16 cellular contexts compared by ENCODE assay signal in the genomic region with DNA sequence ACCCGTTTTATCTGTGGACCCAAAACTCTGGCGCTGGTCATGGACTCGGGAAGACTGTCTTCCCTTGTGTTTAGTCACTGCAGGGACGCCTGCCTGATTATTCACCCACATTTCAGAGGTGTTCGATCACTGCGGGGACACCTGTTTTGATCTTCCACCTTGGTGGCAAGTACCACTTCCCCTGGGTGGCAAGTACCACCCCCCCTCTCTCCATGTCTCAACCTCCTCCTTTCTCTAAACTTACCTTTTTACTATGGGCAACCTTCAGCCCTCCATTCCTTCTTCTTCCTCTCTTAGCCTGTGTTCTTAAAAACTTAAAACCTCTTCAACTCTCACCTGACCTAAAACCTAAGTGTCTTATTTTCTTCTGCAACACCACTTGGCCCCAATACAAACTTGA. TPM values are rescaled to one million over a fixed set of nuclear protein-coding genes. Genes with fewer than 3 reads are reported as not detected.
DNase-seq lines count a peak whose midpoint lies in the region; ATAC-seq and TF ChIP-seq lines count a peak whose summit lies in the region.
"Had no signal": no experiment of that assay in that cellular context is flagged by ENCODE, and none has a peak within 500 bp of the region (broad histone marks: within the 10 kb centered on the region; RNA-seq: fewer than 3 reads in every experiment).

No MANE protein-coding gene starts in this region.

- H3K27ac ChIP-seq in lower lobe of right lung (peak overlapping the region; percentile 6), upper lobe of right lung (peak overlapping the region; percentile 52)

- H3K36me3 Mint-ChIP-seq in stimulated activated naive CD8-positive, alpha-beta T cell treated with anti-CD3 and anti-CD28 coated beads, Interleukin-15, Interleukin-2, amounts not matched to agents 100 ng/mL and 50 ng/mL, for 24 hours (ENCODE audit: low read depth): peaks cover 2% of the 10 kb centered on the region
- peaks cover 7% of the 10 kb centered on the region for H3K36me3 Mint-ChIP-seq in T-helper 2 cell treated with Interferon-gamma antibody and Interleukin-4, amounts not matched to agents 5 μg/mL and 100 μg/mL, for 36 hours (ENCODE audit: low read depth)

- intact Hi-C loops in lower lobe of right lung (cut with DNase I) (no loop called here), upper lobe of right lung (cut with DNase I) (no loop called here)

- no peak overlapping the region for H3K27ac Mint-ChIP-seq in stimulated activated naive CD8-positive, alpha-beta T cell treated with anti-CD3 and anti-CD28 coated beads, Interleukin-15, Interleukin-2, amounts not matched to agents 100 ng/mL and 50 ng/mL, for 24 hours
- H3K27ac Mint-ChIP-seq in T-helper 2 cell treated with Interferon-gamma antibody and Interleukin-4, amounts not matched to agents 5 μg/mL and 100 μg/mL, for 36 hours: peak overlapping the region; percentile 64

- no peaks in the 10 kb centered on the region for H3K27me3 ChIP-seq in lower lobe of right lung (ENCODE audit: low read depth)
- H3K27me3 ChIP-seq in upper lobe of right lung: no peaks in the 10 kb centered on the region

- peak overlapping the region; percentile 58 for H3K4me3 Mint-ChIP-seq in stimulated activated naive CD8-positive, alpha-beta T cell treated with anti-CD3 and anti-CD28 coated beads, Interleukin-15, Interleukin-2, amounts not matched to agents 100 ng/mL and 50 ng/mL, for 24 hours
- peak overlapping the region; percentile 48 for H3K4me3 Mint-ChIP-seq in T-helper 2 cell treated with Interferon-gamma antibody and Interleukin-4, amounts not matched to agents 5 μg/mL and 100 μg/mL, for 36 hours

- ATAC-seq in stimulated activated naive CD8-positive, alpha-beta T cell treated with anti-CD3 and anti-CD28 coated beads, Interleukin-15, Interleukin-2, amounts not matched to agents 100 U/mL and 50 U/mL, for 24 hours: no peak
- ATAC-seq in lower lobe of right lung (no peak), upper lobe of right lung (no peak), GM21737 (IDR thresholded peaks at IDR 0.05; ENCODE audit: unreplicated experiment) (no peak), HG03439 (IDR thresholded peaks at IDR 0.05; ENCODE audit: unreplicated experiment) (no peak)
- ATAC-seq: left ventricle myocardium superior had no signal

- no peaks in the 10 kb centered on the region for H3K27me3 Mint-ChIP-seq in stimulated activated naive CD8-positive, alpha-beta T cell treated with anti-CD3 and anti-CD28 coated beads, Interleukin-15, Interleukin-2, amounts not matched to agents 100 ng/mL and 50 ng/mL, for 24 hours
- H3K27me3 Mint-ChIP-seq in T-helper 2 cell treated with Interferon-gamma antibody and Interleukin-4, amounts not matched to agents 5 μg/mL and 100 μg/mL, for 36 hours (ENCODE audit: low read depth): no peaks in the 10 kb centered on the region

- H3K9me3 ChIP-seq in lower lobe of right lung: no peaks in the 10 kb centered on the region
- H3K9me3 ChIP-seq in upper lobe of right lung: no peaks in the 10 kb centered on the region

- peaks cover 39% of the 10 kb centered on the region for H3K4me1 Mint-ChIP-seq in stimulated activated naive CD8-positive, alpha-beta T cell treated with anti-CD3 and anti-CD28 coated beads, Interleukin-15, Interleukin-2, amounts not matched to agents 100 ng/mL and 50 ng/mL, for 24 hours (ENCODE audit: low read depth)
- H3K4me1 Mint-ChIP-seq in T-helper 2 cell treated with Interferon-gamma antibody and Interleukin-4, amounts not matched to agents 5 μg/mL and 100 μg/mL, for 36 hours (ENCODE audit: low read depth): peaks cover 30% of the 10 kb centered on the region

- H3K36me3 ChIP-seq in lower lobe of right lung (no peaks in the 10 kb centered on the region), upper lobe of right lung (no peaks in the 10 kb centered on the region)

- no peak for DNase-seq in stimulated activated naive CD8-positive, alpha-beta T cell treated with anti-CD3 and anti-CD28 coated beads, Interleukin-15, Interleukin-2, amounts not matched to agents 100 U/mL and 50 U/mL, for 24 hours
- DNase-seq in T-helper 2 cell treated with Interferon-gamma antibody and Interleukin-4, amounts not matched to agents 5 μg/mL and 100 μg/mL, for 36 hours (ENCODE audit: low spot score): no peak
- DNase-seq in lower lobe of right lung (no peak), upper lobe of right lung (no peak), NCI-H2107 (lab: John Stamatoyannopoulos, UW) (no peak)
- DNase-seq: activated CD4-positive, CD25-positive, alpha-beta regulatory T cell treated with anti-CD3 and anti-CD28 coated beads, Interleukin-2, amount 50 U/mL, for 72 hours; activated naive CD4-positive, alpha-beta T cell; AML-193; effector CD4-positive, alpha-beta T cell; left ventricle myocardium superior; RPMI8226 had no signal

- peaks cover 47% of the 10 kb centered on the region for H3K4me1 ChIP-seq in lower lobe of right lung
- H3K4me1 ChIP-seq in upper lobe of right lung: peaks cover 23% of the 10 kb centered on the region

- H3K9me3 Mint-ChIP-seq in stimulated activated naive CD8-positive, alpha-beta T cell treated with anti-CD3 and anti-CD28 coated beads, Interleukin-15, Interleukin-2, amounts not matched to agents 100 ng/mL and 50 ng/mL, for 24 hours: no peaks in the 10 kb centered on the region
- H3K9me3 Mint-ChIP-seq in T-helper 2 cell treated with Interferon-gamma antibody and Interleukin-4, amounts not matched to agents 5 μg/mL and 100 μg/mL, for 36 hours: no peaks in the 10 kb centered on the region

- TF ChIP-seq CTCF in lower lobe of right lung (IDR thresholded peaks at IDR 0.05) (no peak), upper lobe of right lung (IDR thresholded peaks at IDR 0.05) (no peak)

- H3K4me3 ChIP-seq in lower lobe of right lung (no peak overlapping the region), upper lobe of right lung (peak overlapping the region; percentile 4)

RNA-seq across cellular contexts. Expression of gene NDUFC2, which starts 1.9 kb away (rescaled TPM):
- total RNA-seq in lower lobe of right lung (130 TPM), upper lobe of right lung (140 TPM)

RNA-seq across cellular contexts. Expression of gene THRSP, which starts 17.9 kb away (rescaled TPM):
- total RNA-seq in lower lobe of right lung: not detected
- total RNA-seq in upper lobe of right lung: not detected
- total RNA-seq: fibroblast of villous mesenchyme; T-helper 2 cell treated with Interferon-gamma antibody and Interleukin-4, amounts not matched to agents 100 ng/mL and 5 ng/mL, for 36 hours had no signal

RNA-seq across cellular contexts. Expression of gene ALG8, which starts 57.8 kb away (rescaled TPM):
- total RNA-seq in lower lobe of right lung (32.6 TPM), upper lobe of right lung (31.5 TPM)

RNA-seq across cellular contexts. Expression of gene KCTD14, which starts 58.5 kb away (rescaled TPM):
- total RNA-seq in lower lobe of right lung: 12.3 TPM
- total RNA-seq in upper lobe of right lung: 13.6 TPM
